ENCODE assay signal across 8 cellular contexts in genomic region chr17:40317880-40318834, GRCh38. TPM values are rescaled to one million over a fixed set of nuclear protein-coding genes. Genes with fewer than 3 reads are reported as not detected.
DNase-seq lines count a peak whose midpoint lies in the region; ATAC-seq and TF ChIP-seq lines count a peak whose summit lies in the region.

No MANE protein-coding gene starts in this region.

- no peaks in the 10 kb centered on the region for H3F3A ChIP-seq in DOHH2 (ENCODE audit: control insufficient read depth, insufficient read depth)
- H3F3A ChIP-seq in GM23338 (replicated peaks; ENCODE audit: low read depth), result peaks cover 16% of the 10 kb centered on the region
- H3F3A ChIP-seq in Loucy (ENCODE audit: low read depth), result peaks cover 5% of the 10 kb centered on the region; the same call in 1 of the 2 replicates
- no peaks in the 10 kb centered on the region for H3F3A ChIP-seq in neural cell (ENCODE audit: insufficient read depth, low read length, poor library complexity, severe bottlenecking)

- H3K9ac ChIP-seq in Loucy (ENCODE audit: low read depth, low read length, poor library complexity, severe bottlenecking), result peak overlapping the region; percentile 82
- peak overlapping the region; percentile 55 for H3K9ac ChIP-seq in neural cell (ENCODE audit: low read length)

- H3K4me3 ChIP-seq in DOHH2 (ENCODE audit: low read length), result peak overlapping the region; percentile 94
- peak overlapping the region; percentile 89 for H3K4me3 ChIP-seq in GM23338
- H3K4me3 ChIP-seq in Loucy (ENCODE audit: low read length, poor library complexity, severe bottlenecking), result peak overlapping the region; percentile 95
- H3K4me3 ChIP-seq in fibroblast of villous mesenchyme (ENCODE audit: low read depth, low read length), result peak overlapping the region; percentile 98
- peak overlapping the region; percentile 81 for H3K4me3 ChIP-seq in neural cell (ENCODE audit: low read length)

- no peak overlapping the region for H3K27ac Mint-ChIP-seq in GM23338
- H3K27ac Mint-ChIP-seq in stimulated activated naive CD8-positive, alpha-beta T cell treated with anti-CD3 and anti-CD28 coated beads, Interleukin-15, amount 100 ng/mL, for 72 hours, result peak overlapping the region; percentile 83 to 95

- no peaks in the 10 kb centered on the region; the same call in 2 of the 3 replicates for H3K36me3 Mint-ChIP-seq in GM23338 (ENCODE audit: low read depth)

- peak overlapping the region; percentile 93 for H3K4me3 Mint-ChIP-seq in GM23338
- H3K4me3 Mint-ChIP-seq in stimulated activated naive CD8-positive, alpha-beta T cell treated with anti-CD3 and anti-CD28 coated beads, Interleukin-15, amount 100 ng/mL, for 72 hours, result peak overlapping the region; percentile 88 to 96

- H2AFZ ChIP-seq in GM23338 (peak overlapping the region; percentile 97), Loucy (ENCODE audit: low read length) (peak overlapping the region; percentile 81), neural cell (ENCODE audit: low read depth, low read length) (peak overlapping the region; percentile 16)

- TF ChIP-seq CTCF in DOHH2 (IDR thresholded peaks at IDR 0.05; ENCODE audit: low read depth, low read length, poor library complexity, severe bottlenecking) (no peak), GM23338 (conservative IDR thresholded peaks at IDR 0.05; ENCODE audit: low read depth in 2 of 2) (no peak), Loucy (conservative IDR thresholded peaks at IDR 0.05; ENCODE audit: low read length) (no peak), fibroblast of villous mesenchyme (IDR thresholded peaks at IDR 0.05; ENCODE audit: insufficient read depth, low read depth, low read length) (no peak), neural cell (IDR thresholded peaks at IDR 0.05; ENCODE audit: poor library complexity, severe bottlenecking) (no peak)

- H3K9me2 ChIP-seq in DOHH2 (replicated peaks; ENCODE audit: control insufficient read depth, low read length), result no peaks in the 10 kb centered on the region
- H3K9me2 ChIP-seq in GM23338 (ENCODE audit: insufficient read depth), result no peaks in the 10 kb centered on the region
- H3K9me2 ChIP-seq in Loucy (replicated peaks; ENCODE audit: low read depth, low read length), result no peaks in the 10 kb centered on the region
- H3K9me2 ChIP-seq in neural cell (ENCODE audit: insufficient read depth, low read length), result no peaks in the 10 kb centered on the region

- H3K27ac ChIP-seq in DOHH2 (ENCODE audit: low read depth, low read length) (peak overlapping the region; percentile 43), GM23338 (ENCODE audit: low read depth) (peak overlapping the region; percentile 28; the same call in 1 of the 2 replicates), neural cell (ENCODE audit: low read length) (no peak overlapping the region)

- TF ChIP-seq EP300 in neural cell (conservative IDR thresholded peaks at IDR 0.05; ENCODE audit: poor library complexity, severe bottlenecking), result no peak

- H3K4me2 ChIP-seq in DOHH2 (ENCODE audit: low read length), result peak overlapping the region; percentile 80
- H3K4me2 ChIP-seq in GM23338, result peak overlapping the region; percentile 91
- H3K4me2 ChIP-seq in Loucy (ENCODE audit: low read depth, low read length, poor library complexity, severe bottlenecking), result peak overlapping the region; percentile 97
- H3K4me2 ChIP-seq in neural cell (ENCODE audit: low read length), result peak overlapping the region; percentile 71

- H4K20me1 ChIP-seq in DOHH2 (ENCODE audit: control insufficient read depth, insufficient read depth, low read depth, low read length) (0 out of 2 replicates have a peak, but pooled peaks cover 7% of the 10 kb centered on the region), GM23338 (replicated peaks; ENCODE audit: insufficient read depth) (peaks cover 12% of the 10 kb centered on the region), Loucy (ENCODE audit: insufficient read depth, low read length, poor library complexity, severe bottlenecking) (peaks cover 14% of the 10 kb centered on the region), neural cell (ENCODE audit: insufficient read depth) (no peaks in the 10 kb centered on the region)

- H3K4me1 ChIP-seq in DOHH2 (ENCODE audit: control insufficient read depth, low read length) (peaks cover 82% of the 10 kb centered on the region), GM23338 (ENCODE audit: insufficient read depth) (peaks cover 30% of the 10 kb centered on the region), Loucy (ENCODE audit: insufficient read depth, low read length, poor library complexity, severe bottlenecking) (peaks cover 83% of the 10 kb centered on the region)

- peak; percentile 85 for ATAC-seq in GM23338
- peak; percentile 76 for ATAC-seq in stimulated activated naive CD8-positive, alpha-beta T cell treated with anti-CD3 and anti-CD28 coated beads, Interleukin-15, amount 100 ng/mL, for 72 hours

- H3K27me3 ChIP-seq in DOHH2 (ENCODE audit: control insufficient read depth, low read length) (no peaks in the 10 kb centered on the region), GM23338 (ENCODE audit: insufficient read depth) (peaks cover 33% of the 10 kb centered on the region), Loucy (ENCODE audit: insufficient read depth, low read length, poor library complexity, severe bottlenecking) (no peaks in the 10 kb centered on the region), neural cell (ENCODE audit: insufficient read depth, low read depth, low read length) (peaks cover 5% of the 10 kb centered on the region)

- peaks cover 42% of the 10 kb centered on the region for H3K27me3 Mint-ChIP-seq in GM23338 (ENCODE audit: insufficient read depth, low read depth, poor library complexity)
- H3K27me3 Mint-ChIP-seq in stimulated activated naive CD8-positive, alpha-beta T cell treated with anti-CD3 and anti-CD28 coated beads, Interleukin-15, amount 100 ng/mL, for 72 hours, result no peaks in the 10 kb centered on the region

- no peak for TF ChIP-seq RAD21 in neural cell (conservative IDR thresholded peaks at IDR 0.05)

- peaks cover 88% of the 10 kb centered on the region for H3K4me1 Mint-ChIP-seq in GM23338
- H3K4me1 Mint-ChIP-seq in stimulated activated naive CD8-positive, alpha-beta T cell treated with anti-CD3 and anti-CD28 coated beads, Interleukin-15, amount 100 ng/mL, for 72 hours, result peaks cover 39% of the 10 kb centered on the region

- peak; percentile 72 for TF ChIP-seq POLR2A in Raji (IDR thresholded peaks at IDR 0.05; ENCODE audit: insufficient read depth, low read depth, low read length)

- DNase-seq in GM23338 (ENCODE audit: low spot score) (peak; percentile 98), fibroblast of villous mesenchyme (ENCODE audit: low read depth) (peak; percentile 97)
- peak; percentile 97 for DNase-seq in activated effector memory CD4-positive, alpha-beta T cell treated with anti-CD3 and anti-CD28 coated beads, Interleukin-2, amount 50 U/mL, for 16 hours
- peak; percentile 85 to 93 for DNase-seq in stimulated activated naive CD8-positive, alpha-beta T cell treated with anti-CD3 and anti-CD28 coated beads, Interleukin-15, amount 100 ng/mL, for 72 hours

- no peaks in the 10 kb centered on the region for H3K9me3 Mint-ChIP-seq in GM23338
- H3K9me3 Mint-ChIP-seq in stimulated activated naive CD8-positive, alpha-beta T cell treated with anti-CD3 and anti-CD28 coated beads, Interleukin-15, amount 100 ng/mL, for 72 hours, result no peaks in the 10 kb centered on the region

- no peaks in the 10 kb centered on the region for H3K36me3 ChIP-seq in DOHH2 (ENCODE audit: control insufficient read depth, low read length)
- no peaks in the 10 kb centered on the region for H3K36me3 ChIP-seq in GM23338 (ENCODE audit: insufficient read depth)
- H3K36me3 ChIP-seq in Loucy (ENCODE audit: insufficient read depth, low read length), result no peaks in the 10 kb centered on the region
- H3K36me3 ChIP-seq in neural cell (ENCODE audit: insufficient read depth, low read length), result no peaks in the 10 kb centered on the region

- H3K9me3 ChIP-seq in DOHH2 (ENCODE audit: control insufficient read depth, insufficient read depth, low read length) (no peaks in the 10 kb centered on the region), Loucy (ENCODE audit: insufficient read depth, low read depth, low read length) (no peaks in the 10 kb centered on the region), neural cell (ENCODE audit: low read length) (no peaks in the 10 kb centered on the region)

- H3K79me2 ChIP-seq in DOHH2 (ENCODE audit: control insufficient read depth, low read length) (peaks cover 46% of the 10 kb centered on the region), GM23338 (replicated peaks; ENCODE audit: insufficient read depth) (peaks cover 20% of the 10 kb centered on the region), Loucy (ENCODE audit: insufficient read depth, low read length) (peaks cover 53% of the 10 kb centered on the region), neural cell (replicated peaks; ENCODE audit: insufficient read depth, low read length) (peaks cover 7% of the 10 kb centered on the region)

TF ChIP-seq in GM23338, 12 proteins besides CTCF, POLR2A, EP300 and RAD21:
- TF ChIP-seq JUNB (IDR thresholded peaks at IDR 0.05; ENCODE audit: unreplicated experiment), result no peak
- TF ChIP-seq POLR2AphosphoS5 (IDR thresholded peaks at IDR 0.05; ENCODE audit: low read depth), result peak; percentile 58
- TF ChIP-seq ZNF114 (CRISPR knock-in tag; IDR thresholded peaks at IDR 0.05), result no peak
- no peak for TF ChIP-seq EZH2 (IDR thresholded peaks at IDR 0.05; ENCODE audit: low read depth, unreplicated experiment)

TF ChIP-seq in neural cell, 6 proteins besides CTCF, POLR2A, EP300 and RAD21:
- no peak for TF ChIP-seq TAF1 (IDR thresholded peaks at IDR 0.05; ENCODE audit: low read depth)
- peak; percentile 89 for TF ChIP-seq MXI1 (conservative IDR thresholded peaks at IDR 0.05; ENCODE audit: poor library complexity, severe bottlenecking)

RNA-seq across cellular contexts. Expression of gene RARA, which starts 9.2 kb away (rescaled TPM):
- 15.9 and 17.8 TPM in 2 replicates for total RNA-seq in GM23338 (2014; rRNA removed; shearing (Covaris generic))
- 7.4 and 8.7 TPM in 2 replicates for polyA plus RNA-seq in GM23338 (2016; fragmentation: Nextera tagmentation; extraction: Ambion mirVana)
- 20.3 and 23.5 TPM in 2 replicates for total RNA-seq in fibroblast of villous mesenchyme
- 4.7 and 6.6 TPM in 2 replicates for polyA plus RNA-seq in neural cell
- 9.7 and 11.2 TPM in 2 replicates for polyA minus RNA-seq in neural cell

RNA-seq across cellular contexts. Expression of gene CDC6, which starts 30.5 kb away (rescaled TPM):
- 75.5 and 79.9 TPM in 2 replicates for total RNA-seq in GM23338 (2014; rRNA removed; shearing (Covaris generic))
- polyA plus RNA-seq in GM23338 (2016; fragmentation: Nextera tagmentation; extraction: Ambion mirVana), result 40.6 and 46.2 TPM in 2 replicates
- 19.0 and 28.5 TPM in 2 replicates for total RNA-seq in fibroblast of villous mesenchyme
- polyA plus RNA-seq in neural cell, result 1.9 and 2.2 TPM in 2 replicates
- polyA minus RNA-seq in neural cell, result 3.2 and 3.9 TPM in 2 replicates

RNA-seq across cellular contexts. Expression of gene GJD3, which starts 46.4 kb away (rescaled TPM):
- 1.4 and 2.8 TPM in 2 replicates for total RNA-seq in GM23338 (2014; rRNA removed; shearing (Covaris generic))
- polyA plus RNA-seq in GM23338 (2016; fragmentation: Nextera tagmentation; extraction: Ambion mirVana) (not detected in 2 replicates), neural cell (not detected in 2 replicates)
- 2.2 and 2.9 TPM in 2 replicates for total RNA-seq in fibroblast of villous mesenchyme
- polyA minus RNA-seq in neural cell, result 0.73 TPM in 1 of 2 replicates, not detected in the other

Comparison
In these comparisons a context has a peak if more than half of its experiments do, and no peak if none do; other contexts are left out.
1. H2AFZ ChIP-seq: peak in every context shown above with its lines; median percentile 97 in GM23338; 81 in Loucy; 16 in neural cell.